Comparison of ENCODE assay signal across 8 cellular contexts in the genomic region with DNA sequence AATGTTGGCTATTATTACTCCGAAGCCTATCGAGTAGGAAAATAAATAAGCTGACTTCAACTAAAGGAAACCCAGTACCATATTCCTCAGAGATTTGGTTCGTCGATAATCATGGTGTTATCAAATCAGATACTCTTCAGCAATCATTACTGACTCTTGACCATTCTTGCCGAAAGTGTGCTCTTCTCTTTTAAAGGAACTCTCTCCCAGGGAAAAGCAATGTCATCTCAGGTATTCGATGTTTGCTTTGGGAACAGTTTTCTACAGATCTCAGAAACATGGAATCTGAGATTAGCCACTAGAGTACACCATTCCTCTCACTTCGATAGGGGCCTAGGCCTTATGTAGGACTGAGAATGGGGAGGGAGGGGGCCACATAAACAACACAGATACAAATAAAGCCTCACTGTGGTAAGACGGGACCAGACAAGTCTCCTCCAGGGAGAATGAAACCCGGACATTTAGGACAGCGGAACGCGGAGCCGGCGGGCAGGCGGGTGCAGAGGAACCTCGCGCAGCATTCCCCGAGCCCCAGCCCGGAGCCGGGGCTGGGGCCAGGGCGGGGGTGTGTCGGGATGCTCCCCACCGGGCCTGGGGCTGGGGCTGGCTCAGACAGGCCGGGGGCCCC. TPM values are rescaled to one million over a fixed set of nuclear protein-coding genes. Genes with fewer than 3 reads are reported as not detected.
DNase-seq lines count a peak whose midpoint lies in the region; ATAC-seq and TF ChIP-seq lines count a peak whose summit lies in the region.

No MANE protein-coding gene starts in this region.

- peak overlapping the region; percentile 74 for H3K4me2 ChIP-seq in neural cell (ENCODE audit: low read length)

- no peaks in the 10 kb centered on the region for H4K20me1 ChIP-seq in neural cell (ENCODE audit: insufficient read depth)

- H3K27ac ChIP-seq in CD8-positive, alpha-beta memory T cell (ENCODE audit: low read depth, low read length) = peak overlapping the region; percentile 89
- H3K27ac ChIP-seq in WERI-Rb-1 (peak overlapping the region; percentile 81), neural cell (ENCODE audit: low read length) (peak overlapping the region; percentile 77)

- POLR2A ChIA-PET in CD8-positive, alpha-beta memory T cell (lab: Charles Lee) = interaction anchor here (0.6 to 3.9 kb wide), 8 partner anchors 20 to 1287 kb away, joined by 3 to 33 read pairs (median 5); partner anchors contain the start of genes ADH5, DAPP1, LAMTOR3 and METAP1

- TF ChIP-seq EP300 in neural cell (conservative IDR thresholded peaks at IDR 0.05; ENCODE audit: poor library complexity, severe bottlenecking) = no peak

- no peaks in the 10 kb centered on the region for H3K27me3 Mint-ChIP-seq in CD8-positive, alpha-beta memory T cell

- peak overlapping the region; percentile 90 for H3K4me3 ChIP-seq in CD8-positive, alpha-beta memory T cell (ENCODE audit: low read length)
- H3K4me3 ChIP-seq in WERI-Rb-1 (ENCODE audit: low read depth, low read length) = peak overlapping the region; percentile 80
- H3K4me3 ChIP-seq in fibroblast of villous mesenchyme (ENCODE audit: low read depth, low read length) = peak overlapping the region; percentile 87
- peak overlapping the region; percentile 78 for H3K4me3 ChIP-seq in neural cell (ENCODE audit: low read length)

- DNase-seq in CD8-positive, alpha-beta memory T cell = no peak
- DNase-seq in WERI-Rb-1 (no peak), fibroblast of villous mesenchyme (ENCODE audit: low read depth) (peak; percentile 32), HK-2 (ENCODE audit: unreplicated experiment) (no peak), ureter (ENCODE audit: low spot score) (no peak)

- peaks cover 0 to 37% (median 6%) of the 10 kb centered on the region in 3 donors for H3K36me3 Mint-ChIP-seq in CD8-positive, alpha-beta memory T cell

- H3K4me3 Mint-ChIP-seq in CD8-positive, alpha-beta memory T cell = peak overlapping the region in 6 of 7 donors; percentile 96 to 100 (median 98)

- H3K9me3 Mint-ChIP-seq in CD8-positive, alpha-beta memory T cell = no peaks in the 10 kb centered on the region

- ATAC-seq in GM19351 (IDR thresholded peaks at IDR 0.05; ENCODE audit: unreplicated experiment) (peak; percentile 1), HG03460 (IDR thresholded peaks at IDR 0.05; ENCODE audit: unreplicated experiment) (peak; percentile 2)

- H3F3A ChIP-seq in neural cell (ENCODE audit: insufficient read depth, low read length, poor library complexity, severe bottlenecking) = no peaks in the 10 kb centered on the region

- peaks cover 58% of the 10 kb centered on the region for H3K79me2 ChIP-seq in neural cell (replicated peaks; ENCODE audit: insufficient read depth, low read length)

- peak; percentile 23; the same call in 1 of the 2 replicates for TF ChIP-seq CTCF in WERI-Rb-1 (IDR thresholded peaks at IDR 0.05; ENCODE audit: low read depth, low read length)
- TF ChIP-seq CTCF in fibroblast of villous mesenchyme (IDR thresholded peaks at IDR 0.05; ENCODE audit: insufficient read depth, low read depth, low read length) = no peak
- TF ChIP-seq CTCF in neural cell (IDR thresholded peaks at IDR 0.05; ENCODE audit: poor library complexity, severe bottlenecking) = peak; percentile 43

- peaks cover 8% of the 10 kb centered on the region for H3K36me3 ChIP-seq in CD8-positive, alpha-beta memory T cell (ENCODE audit: insufficient read depth, low read length)
- H3K36me3 ChIP-seq in WERI-Rb-1 = peaks cover 48% of the 10 kb centered on the region
- no peaks in the 10 kb centered on the region for H3K36me3 ChIP-seq in neural cell (ENCODE audit: insufficient read depth, low read length)

- H3K9me3 ChIP-seq in CD8-positive, alpha-beta memory T cell (ENCODE audit: low read length) = no peaks in the 10 kb centered on the region
- H3K9me3 ChIP-seq in WERI-Rb-1 (ENCODE audit: severe bottlenecking) = no peaks in the 10 kb centered on the region
- no peaks in the 10 kb centered on the region for H3K9me3 ChIP-seq in neural cell (ENCODE audit: low read length)

- peak overlapping the region; percentile 88 for H3K9ac ChIP-seq in neural cell (ENCODE audit: low read length)

- H3K4me1 Mint-ChIP-seq in CD8-positive, alpha-beta memory T cell = peaks cover 52 to 65% (median 64%) of the 10 kb centered on the region in 3 donors

- H2AFZ ChIP-seq in neural cell (ENCODE audit: low read depth, low read length) = peak overlapping the region; percentile 75

- H3K4me1 ChIP-seq in CD8-positive, alpha-beta memory T cell (ENCODE audit: insufficient read depth, low read length) = peaks cover 63% of the 10 kb centered on the region

- no peak for TF ChIP-seq RAD21 in neural cell (conservative IDR thresholded peaks at IDR 0.05)

- peak overlapping the region; percentile 87 to 99 (median 97) for H3K27ac Mint-ChIP-seq in CD8-positive, alpha-beta memory T cell

- no peaks in the 10 kb centered on the region for H3K27me3 ChIP-seq in CD8-positive, alpha-beta memory T cell (ENCODE audit: insufficient read depth, low read length, poor library complexity, severe bottlenecking)
- H3K27me3 ChIP-seq in WERI-Rb-1 (ENCODE audit: insufficient read depth, low read depth, severe bottlenecking) = no peaks in the 10 kb centered on the region
- H3K27me3 ChIP-seq in neural cell (ENCODE audit: insufficient read depth, low read depth, low read length) = no peaks in the 10 kb centered on the region

- no peaks in the 10 kb centered on the region for H3K9me2 ChIP-seq in neural cell (ENCODE audit: insufficient read depth, low read length)

- CTCF ChIA-PET in CD8-positive, alpha-beta memory T cell (lab: Charles Lee) = interaction anchor here (0.5 to 4.6 kb wide), 4 partner anchors 52 to 951 kb away, joined by 3 to 36 read pairs (median 20); partner anchors contain the start of gene LAMTOR3

TF ChIP-seq in neural cell, 6 proteins besides CTCF, POLR2A, EP300 and RAD21:
- TF ChIP-seq REST (IDR thresholded peaks at IDR 0.05; ENCODE audit: borderline replicate concordance) (no peak), SMC3 (conservative IDR thresholded peaks at IDR 0.05; ENCODE audit: poor library complexity) (peak; percentile 24)
TF ChIP-seq in neural cell: peak in this region for 1.

RNA-seq across cellular contexts. Expression of gene DNAJB14, which starts 0.6 kb away (rescaled TPM):
- 10 to 100 TPM; 43.8 to 46.5 TPM for total RNA-seq in CD8-positive, alpha-beta memory T cell
- 63.3 TPM for polyA plus RNA-seq in CD8-positive, alpha-beta memory T cell
- total RNA-seq in fibroblast of villous mesenchyme (36.4 and 54.8 TPM in 2 replicates), ureter (44.1 TPM)
- polyA plus RNA-seq in neural cell = 39.6 and 41.3 TPM in 2 replicates
- polyA minus RNA-seq in neural cell = 97.1 and 98.2 TPM in 2 replicates

RNA-seq across cellular contexts. Expression of gene H2AZ1, which starts 4.2 kb away (rescaled TPM):
- total RNA-seq in CD8-positive, alpha-beta memory T cell = 100 to 1,000 TPM; 494 to 515 TPM
- polyA plus RNA-seq in CD8-positive, alpha-beta memory T cell = 372 TPM
- total RNA-seq in fibroblast of villous mesenchyme = 255 and 287 TPM in 2 replicates
- polyA plus RNA-seq in neural cell = 519 and 571 TPM in 2 replicates
- polyA minus RNA-seq in neural cell = 147 and 148 TPM in 2 replicates
- total RNA-seq in ureter = 107 TPM

RNA-seq across cellular contexts. Expression of gene LAMTOR3, which starts 51.6 kb away (rescaled TPM):
- 10 to 100 TPM; 35.7 to 37.9 TPM for total RNA-seq in CD8-positive, alpha-beta memory T cell
- 39.0 TPM for polyA plus RNA-seq in CD8-positive, alpha-beta memory T cell
- total RNA-seq in fibroblast of villous mesenchyme (20.9 and 51.8 TPM in 2 replicates), ureter (48.2 TPM)
- polyA plus RNA-seq in neural cell = 172 and 203 TPM in 2 replicates
- polyA minus RNA-seq in neural cell = 130 and 165 TPM in 2 replicates
